8 cellular contexts compared by ENCODE assay signal in genomic region chr15:101583284-101583683, GRCh38.
"Had no signal": no experiment of that assay in that cellular context is flagged by ENCODE, and none has a peak within 500 bp of the region (broad histone marks: within the 10 kb centered on the region; RNA-seq: fewer than 3 reads in every experiment).

No MANE protein-coding gene starts in this region.

- H3K36me3 Mint-ChIP-seq: IgD-negative memory B cell had no signal

- H3K27ac Mint-ChIP-seq: IgD-negative memory B cell had no signal

- ATAC-seq: K562 had no signal

- H3K27ac ChIP-seq: HL-60, KMS-11 had no signal

- H3K4me3 ChIP-seq: K562 had no signal

- H3K4me3 Mint-ChIP-seq: IgD-negative memory B cell had no signal

- H3K9ac ChIP-seq: KMS-11 had no signal

- FAIRE-seq: HTR-8/SVneo, K562 had no signal

- H3K4me1 Mint-ChIP-seq: IgD-negative memory B cell had no signal

- DNase-seq: IMR-90, KBM-7, KG1 had no signal

- H3K4me2 ChIP-seq: KMS-11 had no signal
